ENCODE assay signal across 9 cellular contexts in genomic region chr6:2196079-2196679, GRCh38. TPM values are rescaled to one million over a fixed set of nuclear protein-coding genes. Genes with fewer than 3 reads are reported as not detected.
DNase-seq lines count a peak whose midpoint lies in the region; ATAC-seq and TF ChIP-seq lines count a peak whose summit lies in the region.
"Had no signal": no experiment of that assay in that cellular context is flagged by ENCODE, and none has a peak within 500 bp of the region (broad histone marks: within the 10 kb centered on the region; RNA-seq: fewer than 3 reads in every experiment).

No MANE protein-coding gene starts in this region.

- no peak overlapping the region for H3K27ac Mint-ChIP-seq in activated CD8-positive, alpha-beta T cell treated with anti-CD3 and anti-CD28 coated beads for 36 hours

- H3K4me3 ChIP-seq in DOHH2 (ENCODE audit: low read length) (no peak overlapping the region), H7 (ENCODE audit: insufficient read depth, low read depth, low read length) (no peak overlapping the region), retinal pigment epithelial cell (ENCODE audit: low read length) (no peak overlapping the region)

- H3K9me2 ChIP-seq in DOHH2 (replicated peaks; ENCODE audit: control insufficient read depth, low read length), result no peaks in the 10 kb centered on the region

- H3K4me2 ChIP-seq in DOHH2 (ENCODE audit: low read length), result no peak overlapping the region

- H3K36me3 Mint-ChIP-seq in activated CD8-positive, alpha-beta T cell treated with anti-CD3 and anti-CD28 coated beads for 36 hours (ENCODE audit: low read depth), result peaks cover 7% of the 10 kb centered on the region

- H3K27ac ChIP-seq in DOHH2 (ENCODE audit: low read depth, low read length), result no peak overlapping the region

- ATAC-seq in activated CD8-positive, alpha-beta T cell treated with anti-CD3 and anti-CD28 coated beads for 36 hours, result peak; percentile 87
- peak; percentile 83 for ATAC-seq in Right ventricle myocardium superior (ENCODE audit: poor library complexity)
- ATAC-seq in GM18498 (IDR thresholded peaks at IDR 0.05; ENCODE audit: unreplicated experiment), result no peak
- ATAC-seq in GM21423 (IDR thresholded peaks at IDR 0.05; ENCODE audit: unreplicated experiment), result no peak

- no peaks in the 10 kb centered on the region for H3K79me2 ChIP-seq in DOHH2 (ENCODE audit: control insufficient read depth, low read length)

- peaks cover 14% of the 10 kb centered on the region for H3K4me1 ChIP-seq in DOHH2 (ENCODE audit: control insufficient read depth, low read length)

- H3K9me3 Mint-ChIP-seq in activated CD8-positive, alpha-beta T cell treated with anti-CD3 and anti-CD28 coated beads for 36 hours, result no peaks in the 10 kb centered on the region
- H3K9me3 Mint-ChIP-seq: activated T-cell treated with anti-CD3 and anti-CD28 coated beads, Interleukin-2, amount 50 U/mL, for 4 hours had no signal

- H3K36me3 ChIP-seq in DOHH2 (ENCODE audit: control insufficient read depth, low read length) (no peaks in the 10 kb centered on the region), H7 (replicated peaks; ENCODE audit: control insufficient read depth, insufficient read depth, low read length) (no peaks in the 10 kb centered on the region; the same call in 1 of the 2 replicates)

- peak; percentile 79 for TF ChIP-seq CTCF in DOHH2 (IDR thresholded peaks at IDR 0.05; ENCODE audit: low read depth, low read length, poor library complexity, severe bottlenecking)
- peak; percentile 83 for TF ChIP-seq CTCF in activated CD8-positive, alpha-beta T cell treated with anti-CD3 and anti-CD28 coated beads for 36 hours (IDR thresholded peaks at IDR 0.05)
- TF ChIP-seq CTCF in retinal pigment epithelial cell (conservative IDR thresholded peaks at IDR 0.05; ENCODE audit: low read depth, low read length), result peak; percentile 77

- H3K9me3 ChIP-seq in DOHH2 (ENCODE audit: control insufficient read depth, insufficient read depth, low read length), result peaks cover 19% of the 10 kb centered on the region; the same call in 1 of the 2 replicates

- DNase-seq in H7 (peak; percentile 28), NCI-H2227 treated with DMSO at 0.1 percent for 48 hours (lab: John Stamatoyannopoulos, UW) (peak; percentile 37), Right ventricle myocardium superior (no peak), retinal pigment epithelial cell (ENCODE audit: low read depth) (peak; percentile 19)
- DNase-seq in activated CD8-positive, alpha-beta T cell treated with anti-CD3 and anti-CD28 coated beads for 36 hours, result peak; percentile 47
- DNase-seq: activated T-cell treated with anti-CD3 and anti-CD28 coated beads, Interleukin-2, amount 50 U/mL, for 4 hours had no signal

- POLR2A ChIA-PET in activated CD8-positive, alpha-beta T cell treated with anti-CD3 and anti-CD28 coated beads for 36 hours (lab: Charles Lee), result no interaction called here

- no peaks in the 10 kb centered on the region for H3K27me3 ChIP-seq in DOHH2 (ENCODE audit: control insufficient read depth, low read length)
- H3K27me3 ChIP-seq in H7 (ENCODE audit: control insufficient read depth, insufficient read depth, low read length), result no peaks in the 10 kb centered on the region

- H3K4me3 Mint-ChIP-seq in activated CD8-positive, alpha-beta T cell treated with anti-CD3 and anti-CD28 coated beads for 36 hours, result no peak overlapping the region
- H3K4me3 Mint-ChIP-seq: activated T-cell treated with anti-CD3 and anti-CD28 coated beads, Interleukin-2, amount 50 U/mL, for 4 hours had no signal

- CTCF ChIA-PET in activated CD8-positive, alpha-beta T cell treated with anti-CD3 and anti-CD28 coated beads for 36 hours (lab: Charles Lee), result interaction anchor here (0.8 to 1.1 kb wide), 6 partner anchors 9 to 600 kb away, joined by 3 to 9 read pairs (median 4); no protein-coding TSS in a partner anchor

- peaks cover 3% of the 10 kb centered on the region; the same call in 1 of the 2 replicates for H4K20me1 ChIP-seq in DOHH2 (ENCODE audit: control insufficient read depth, insufficient read depth, low read depth, low read length)

- no peaks in the 10 kb centered on the region for H3F3A ChIP-seq in DOHH2 (ENCODE audit: control insufficient read depth, insufficient read depth)

- no peaks in the 10 kb centered on the region for H3K4me1 Mint-ChIP-seq in activated CD8-positive, alpha-beta T cell treated with anti-CD3 and anti-CD28 coated beads for 36 hours (ENCODE audit: low read depth)

- intact Hi-C loops in activated CD8-positive, alpha-beta T cell treated with anti-CD3 and anti-CD28 coated beads for 36 hours (cut with micrococcal nuclease), result loop anchor here (5.0 kb wide), 1 partner anchor 599 kb away; no protein-coding TSS in a partner anchor
- intact Hi-C loops in Right ventricle myocardium superior (cut with DNase I), result loop anchor here (5.0 to 10.0 kb wide), 2 partner anchors 71 to 594 kb away; no protein-coding TSS in a partner anchor

- H3K27me3 Mint-ChIP-seq in activated CD8-positive, alpha-beta T cell treated with anti-CD3 and anti-CD28 coated beads for 36 hours, result no peaks in the 10 kb centered on the region

RNA-seq across cellular contexts. Expression of gene GMDS, which starts 49.2 kb away (rescaled TPM):
- 9.0 and 10.5 TPM in 2 replicates for total RNA-seq in H7 (2014; rRNA removed; shearing (Covaris generic))
- total RNA-seq in activated CD8-positive, alpha-beta T cell treated with anti-CD3 and anti-CD28 coated beads for 36 hours, result 10 to 100 TPM; 36.6 to 42.8 TPM
- 4.9 TPM for total RNA-seq in Right ventricle myocardium superior

Comparison
In these comparisons a context has a peak if more than half of its experiments do, and no peak if none do; other contexts are left out.
1. ATAC-seq: peak in activated CD8-positive, alpha-beta T cell treated with anti-CD3 and anti-CD28 coated beads for 36 hours (single experiment) and Right ventricle myocardium superior (single experiment); none in GM18498 (single experiment) and GM21423 (single experiment).
2. Peak in every context shown above with its lines, with median percentiles within 50 percentile points of each other: CTCF ChIP-seq.